19 cellular contexts compared by ENCODE assay signal in genomic region chr20:45552456-45552855, GRCh38. TPM values are rescaled to one million over a fixed set of nuclear protein-coding genes. Genes with fewer than 3 reads are reported as not detected.
DNase-seq lines count a peak whose midpoint lies in the region; FAIRE-seq lines count a peak whose summit lies in the region.
"Had no signal": no experiment of that assay in that cellular context is flagged by ENCODE, and none has a peak within 500 bp of the region (broad histone marks: within the 10 kb centered on the region; RNA-seq: fewer than 3 reads in every experiment).

No MANE protein-coding gene starts in this region.

- H3K4me1 ChIP-seq in small intestine (ENCODE audit: control insufficient read depth in 2 of 2, insufficient read depth in 1 of 2, low read depth in 1 of 2, low read length in 1 of 2) (no peaks in the 10 kb centered on the region), mesenchymal stem cell (ENCODE audit: control insufficient read depth, insufficient read depth, low read depth, low read length) (no peaks in the 10 kb centered on the region)
- H3K4me1 ChIP-seq: A549, BE2C, Caco-2 had no signal

- no peak overlapping the region for H2BK15ac ChIP-seq in mesenchymal stem cell (ENCODE audit: low read depth, poor library complexity, severe bottlenecking)

- H3K18ac ChIP-seq in mesenchymal stem cell (ENCODE audit: low read depth in 1 of 2, low read length in 2 of 2), result no peak overlapping the region

- H2BK120ac ChIP-seq in mesenchymal stem cell (ENCODE audit: low read depth, low read length), result no peak overlapping the region

- H3K14ac ChIP-seq in mesenchymal stem cell (ENCODE audit: low read length in 2 of 2), result no peak overlapping the region

- H2BK5ac ChIP-seq in mesenchymal stem cell (ENCODE audit: low read depth, low read length, poor library complexity, severe bottlenecking), result no peak overlapping the region

- no peaks in the 10 kb centered on the region for H3K27me3 ChIP-seq in small intestine (ENCODE audit: control insufficient read depth in 2 of 2, insufficient read depth in 2 of 2, low read length in 2 of 2)
- H3K27me3 ChIP-seq in mesenchymal stem cell (ENCODE audit: control insufficient read depth in 1 of 2, insufficient read depth in 1 of 2, low read length in 2 of 2), result peaks cover 3 to 11% of the 10 kb centered on the region in 2 experiments

- no peak overlapping the region for H3K9ac ChIP-seq in mesenchymal stem cell (ENCODE audit: low read length)
- H3K9ac ChIP-seq: GM23248 had no signal

- no peak overlapping the region for H3K4me2 ChIP-seq in mesenchymal stem cell (ENCODE audit: low read length, poor library complexity, severe bottlenecking)
- H3K4me2 ChIP-seq: A549 had no signal

- no peak overlapping the region for H4K91ac ChIP-seq in mesenchymal stem cell (ENCODE audit: low read length)

- 18 to 72% (median 48%) methylated on average over 2 of the region's 2 CpGs for WGBS in small intestine, 3 donors
- 64% methylated on average over 2 of the region's 2 CpGs for WGBS in mesenchymal stem cell

- H3K36me3 ChIP-seq in small intestine (ENCODE audit: control insufficient read depth in 2 of 2, insufficient read depth in 2 of 2, low read length in 2 of 2), result no peaks in the 10 kb centered on the region
- no peaks in the 10 kb centered on the region for H3K36me3 ChIP-seq in mesenchymal stem cell (ENCODE audit: control insufficient read depth in 1 of 2, insufficient read depth in 2 of 2, low read depth in 1 of 2, low read length in 2 of 2)
- H3K36me3 ChIP-seq: BE2C had no signal

- no peak overlapping the region for H3K4ac ChIP-seq in mesenchymal stem cell (ENCODE audit: low read depth in 1 of 2, low read length in 2 of 2)

- H3K4me3 ChIP-seq in small intestine (ENCODE audit: low read depth in 1 of 2, low read length in 2 of 2) (no peak overlapping the region), mesenchymal stem cell (ENCODE audit: insufficient read depth in 1 of 2, low read depth in 1 of 2, low read length in 2 of 2) (no peak overlapping the region)
- H3K4me3 ChIP-seq: A549, GM12878, GM23248 had no signal

- no peaks in the 10 kb centered on the region for H3K9me3 ChIP-seq in small intestine (ENCODE audit: control insufficient read depth, low read depth)
- H3K9me3 ChIP-seq in mesenchymal stem cell (ENCODE audit: control insufficient read depth, low read length), result no peaks in the 10 kb centered on the region
- H3K9me3 ChIP-seq: A549, BE2C had no signal

- DNase-seq in NCI-H748 (lab: John Stamatoyannopoulos, UW; ENCODE audit: unreplicated experiment) (peak; percentile 17), NCI-H748 treated with DMSO at 0.1 percent for 48 hours (lab: John Stamatoyannopoulos, UW) (no peak), NCI-H1105 treated with DMSO at 0.1 percent for 48 hours (lab: John Stamatoyannopoulos, UW) (peak; percentile 81), NCI-H510A treated with DMSO at 0.1 percent for 48 hours (lab: John Stamatoyannopoulos, UW) (peak; percentile 69), small intestine (peak; percentile 85), mesenchymal stem cell (no peak), hippocampal formation (lab: John Stamatoyannopoulos, UW) (no peak)
- DNase-seq: BE2C; Caco-2; CD4-positive, alpha-beta memory T cell; DMS79; GM23248; IMR-90 had no signal

- H2BK12ac ChIP-seq in mesenchymal stem cell (ENCODE audit: low read length in 2 of 2), result no peak overlapping the region

- no peak for FAIRE-seq in small intestine (lab: Jason Lieb, UNC)
- FAIRE-seq: A549, GM12878, GM18507, H54 had no signal

- no peak overlapping the region for H3K23ac ChIP-seq in mesenchymal stem cell (ENCODE audit: low read length in 2 of 2)

- no peaks in the 10 kb centered on the region for H3K79me1 ChIP-seq in mesenchymal stem cell (replicated peaks; ENCODE audit: low read length, poor library complexity, severe bottlenecking)

- H4K8ac ChIP-seq in mesenchymal stem cell (ENCODE audit: low read length), result no peak overlapping the region

- H2AK5ac ChIP-seq in mesenchymal stem cell (ENCODE audit: low read length, severe bottlenecking), result no peak overlapping the region

- no peak overlapping the region for H2AFZ ChIP-seq in mesenchymal stem cell (ENCODE audit: low read depth, low read length)
- H2AFZ ChIP-seq: GM23248 had no signal

- no peak overlapping the region for H3K27ac ChIP-seq in small intestine (ENCODE audit: low read depth in 1 of 2, low read length in 1 of 2)
- no peak overlapping the region for H3K27ac ChIP-seq in mesenchymal stem cell (ENCODE audit: low read length, poor library complexity, severe bottlenecking)
- H3K27ac ChIP-seq: A549, C4-2B, GM23248 had no signal

RNA-seq across cellular contexts. Expression of gene EPPIN, which starts 5.3 kb away (rescaled TPM):
- not detected for polyA plus RNA-seq in small intestine
- polyA plus RNA-seq in mesenchymal stem cell (2013, experiment 1 of 2), result not detected
- not detected for polyA plus RNA-seq in mesenchymal stem cell (2013, experiment 2 of 2)
- polyA plus RNA-seq: A549; AG04450; CD4-positive, alpha-beta memory T cell; GM12878; GM23248; IMR-90 had no signal

RNA-seq across cellular contexts. Expression of gene WFDC6, which starts 13.2 kb away (rescaled TPM):
- polyA plus RNA-seq in small intestine, result not detected
- polyA plus RNA-seq in mesenchymal stem cell (2013, experiment 1 of 2), result not detected
- not detected for polyA plus RNA-seq in mesenchymal stem cell (2013, experiment 2 of 2)
- polyA plus RNA-seq: A549; AG04450; CD4-positive, alpha-beta memory T cell; GM12878; GM23248; IMR-90 had no signal

RNA-seq across cellular contexts. Expression of gene WFDC8, which starts 26.6 kb away (rescaled TPM):
- polyA plus RNA-seq in small intestine, result not detected
- not detected for polyA plus RNA-seq in mesenchymal stem cell (2013, experiment 1 of 2)
- not detected for polyA plus RNA-seq in mesenchymal stem cell (2013, experiment 2 of 2)
- polyA plus RNA-seq: A549; AG04450; CD4-positive, alpha-beta memory T cell; GM12878; GM23248; IMR-90 had no signal

RNA-seq across cellular contexts. Expression of gene SPINT3, which starts 37.0 kb away (rescaled TPM):
- polyA plus RNA-seq in small intestine, result not detected
- polyA plus RNA-seq in mesenchymal stem cell (2013, experiment 1 of 2), result not detected
- polyA plus RNA-seq in mesenchymal stem cell (2013, experiment 2 of 2), result not detected
- polyA plus RNA-seq: A549; AG04450; CD4-positive, alpha-beta memory T cell; GM12878; GM23248; IMR-90 had no signal

Comparison
In these comparisons a context has a peak if more than half of its experiments do, and no peak if none do; other contexts are left out.
1. DNase-seq: peak in NCI-H748 (single experiment), NCI-H1105 treated with DMSO at 0.1 percent for 48 hours (single experiment), NCI-H510A treated with DMSO at 0.1 percent for 48 hours (single experiment) and small intestine (single experiment); none in NCI-H748 treated with DMSO at 0.1 percent for 48 hours (single experiment), mesenchymal stem cell (single experiment) and hippocampal formation (0 of 2).